Comparison of ENCODE assay signal across 8 cellular contexts in genomic region chr7:30799206-30799975, GRCh38. TPM values are rescaled to one million over a fixed set of nuclear protein-coding genes. Genes with fewer than 3 reads are reported as not detected.
DNase-seq lines count a peak whose midpoint lies in the region; ATAC-seq and TF ChIP-seq lines count a peak whose summit lies in the region.

No MANE protein-coding gene starts in this region.

- peak overlapping the region; percentile 65 for H3K4me2 ChIP-seq in BLaER1

- H3K4me3 Mint-ChIP-seq in activated naive CD4-positive, alpha-beta T cell treated with anti-CD3 and anti-CD28 coated beads, Interleukin-2, amount 10 ng/mL, durations not matched to agents 7 days and 5 days = no peak overlapping the region

- ATAC-seq in GM19438 (IDR thresholded peaks at IDR 0.05; ENCODE audit: low read depth, unreplicated experiment) = peak; percentile 58
- ATAC-seq in HG03342 (IDR thresholded peaks at IDR 0.05; ENCODE audit: unreplicated experiment) = peak; percentile 76

- H3K4me3 ChIP-seq in BLaER1 (no peak overlapping the region), astrocyte of the spinal cord (ENCODE audit: low read depth, low read length) (no peak overlapping the region), WERI-Rb-1 (ENCODE audit: low read depth, low read length) (no peak overlapping the region)

- H3K9me3 ChIP-seq in BLaER1 (no peaks in the 10 kb centered on the region), WERI-Rb-1 (ENCODE audit: severe bottlenecking) (no peaks in the 10 kb centered on the region)

- H3K9ac ChIP-seq in BLaER1 = no peak overlapping the region

- DNase-seq in astrocyte of the spinal cord (ENCODE audit: low read depth, low spot score) = peak; percentile 83
- DNase-seq in posterior vena cava (ENCODE audit: low spot score) = peak; percentile 89
- DNase-seq in WERI-Rb-1 = no peak
- DNase-seq in DMS114 treated with DMSO at 0.1 percent for 48 hours (lab: John Stamatoyannopoulos, UW; ENCODE audit: unreplicated experiment) = no peak
- DNase-seq in activated naive CD4-positive, alpha-beta T cell treated with anti-CD3 and anti-CD28 coated beads, Interleukin-2, amount 10 ng/mL, durations not matched to agents 7 days and 5 days = no peak

- H3K27ac ChIP-seq in BLaER1 (no peak overlapping the region; the same call in 1 of the 2 replicates), WERI-Rb-1 (no peak overlapping the region)

- H3K4me1 ChIP-seq in BLaER1 = peaks cover 72% of the 10 kb centered on the region

- H3K27me3 ChIP-seq in BLaER1 (no peaks in the 10 kb centered on the region), WERI-Rb-1 (ENCODE audit: insufficient read depth, low read depth, severe bottlenecking) (no peaks in the 10 kb centered on the region)

- no peaks in the 10 kb centered on the region for H3K36me3 Mint-ChIP-seq in activated naive CD4-positive, alpha-beta T cell treated with anti-CD3 and anti-CD28 coated beads, Interleukin-2, amount 10 ng/mL, durations not matched to agents 7 days and 5 days

- no peaks in the 10 kb centered on the region for H3K27me3 Mint-ChIP-seq in activated naive CD4-positive, alpha-beta T cell treated with anti-CD3 and anti-CD28 coated beads, Interleukin-2, amount 10 ng/mL, durations not matched to agents 7 days and 5 days

- H3K9me3 Mint-ChIP-seq in activated naive CD4-positive, alpha-beta T cell treated with anti-CD3 and anti-CD28 coated beads, Interleukin-2, amount 10 ng/mL, durations not matched to agents 7 days and 5 days = no peaks in the 10 kb centered on the region

- intact Hi-C loops in posterior vena cava (cut with DNase I) = no loop called here

- H4K20me1 ChIP-seq in BLaER1 = peaks cover 14% of the 10 kb centered on the region

- no peak overlapping the region for H3K27ac Mint-ChIP-seq in activated naive CD4-positive, alpha-beta T cell treated with anti-CD3 and anti-CD28 coated beads, Interleukin-2, amount 10 ng/mL, durations not matched to agents 7 days and 5 days

- peaks cover 30% of the 10 kb centered on the region for H3K4me1 Mint-ChIP-seq in activated naive CD4-positive, alpha-beta T cell treated with anti-CD3 and anti-CD28 coated beads, Interleukin-2, amount 10 ng/mL, durations not matched to agents 7 days and 5 days

- in situ Hi-C loops in astrocyte of the spinal cord (cut with HindIII; ENCODE audit: low sequenced_read_pairs) = no loop called here

- H3K36me3 ChIP-seq in BLaER1 = no peaks in the 10 kb centered on the region
- H3K36me3 ChIP-seq in WERI-Rb-1 = no peaks in the 10 kb centered on the region

- TF ChIP-seq CTCF in astrocyte of the spinal cord (IDR thresholded peaks at IDR 0.05; ENCODE audit: low read depth, low read length) (no peak), WERI-Rb-1 (IDR thresholded peaks at IDR 0.05; ENCODE audit: low read depth, low read length) (no peak)

- CTCF ChIA-PET in activated naive CD4-positive, alpha-beta T cell treated with anti-CD3 and anti-CD28 coated beads, Interleukin-2, amount 10 ng/mL, durations not matched to agents 7 days and 5 days (lab: Charles Lee) = interaction anchor here (0.9 to 1.8 kb wide), 6 partner anchors 8 to 324 kb away, joined by 3 to 26 read pairs (median 6); no protein-coding TSS in a partner anchor

RNA-seq across cellular contexts. Expression of gene MINDY4, which starts 28.2 kb away (rescaled TPM):
- total RNA-seq in posterior vena cava = 10 to 100 TPM; 13.9 to 18.4 TPM

RNA-seq across cellular contexts. Expression of gene INMT, which starts 47.5 kb away (rescaled TPM):
- total RNA-seq in posterior vena cava = 100 to 1,000 TPM in 1 of 2 donors, 10 to 100 TPM in 1; 83.8 to 150 TPM

Comparison
In these comparisons a context has a peak if more than half of its experiments do, and no peak if none do; other contexts are left out.
1. DNase-seq: peak in astrocyte of the spinal cord (single experiment) and posterior vena cava (single experiment); none in WERI-Rb-1 (single experiment), DMS114 treated with DMSO at 0.1 percent for 48 hours (single experiment) and activated naive CD4-positive, alpha-beta T cell treated with anti-CD3 and anti-CD28 coated beads, Interleukin-2, amount 10 ng/mL, durations not matched to agents 7 days and 5 days (single experiment).